14 cellular contexts compared by ENCODE assay signal in the genomic region with DNA sequence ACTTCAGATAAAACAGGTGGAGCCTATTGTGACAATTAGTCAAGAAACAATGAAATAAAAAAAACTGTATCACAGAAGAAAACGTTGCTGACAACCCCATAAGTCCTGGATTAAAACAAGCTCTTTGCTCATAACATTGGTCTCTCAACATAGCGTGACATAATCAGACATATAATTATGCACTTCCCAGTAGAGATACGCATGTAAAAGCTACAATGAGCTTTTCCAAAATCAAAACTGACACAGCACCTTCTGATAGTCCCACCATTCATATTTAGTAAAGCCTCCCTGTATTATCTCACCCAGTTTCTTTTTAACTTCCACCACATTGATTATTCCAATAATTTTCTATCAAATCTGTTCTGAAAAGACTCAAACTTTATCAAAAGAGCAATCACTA.
DNase-seq lines count a peak whose midpoint lies in the region; TF ChIP-seq lines count a peak whose summit lies in the region.
"Had no signal": no experiment of that assay in that cellular context is flagged by ENCODE, and none has a peak within 500 bp of the region (broad histone marks: within the 10 kb centered on the region; RNA-seq: fewer than 3 reads in every experiment).

No MANE protein-coding gene starts in this region.

- H3K27ac ChIP-seq in dorsolateral prefrontal cortex = peak overlapping the region in 16 of 59 donors; percentile 0 to 99 (median 95)
- H3K27ac ChIP-seq in neural cell (ENCODE audit: low read length) = peak overlapping the region; percentile 88
- H3K27ac ChIP-seq: C4-2B had no signal

- H3K9me3 ChIP-seq in neural cell (ENCODE audit: low read length) = no peaks in the 10 kb centered on the region
- H3K9me3 ChIP-seq: BE2C had no signal

- TF ChIP-seq CTCF in dorsolateral prefrontal cortex (IDR thresholded peaks at IDR 0.05 in 54 of 56, conservative IDR thresholded peaks at IDR 0.05 in 2 of 56; ENCODE audit: low read depth in 1 of 56, partially characterized antibody in 56 of 56) (no peak), neural cell (IDR thresholded peaks at IDR 0.05; ENCODE audit: poor library complexity, severe bottlenecking) (no peak)

- intact Hi-C loops in dorsolateral prefrontal cortex (cut with DNase I) = loop anchor here (5.0 to 10.0 kb wide), 8 partner anchors 127 to 825 kb away; no protein-coding TSS in a partner anchor

- no peaks in the 10 kb centered on the region for H3K9me2 ChIP-seq in neural cell (ENCODE audit: insufficient read depth, low read length)

- H3K36me3 Mint-ChIP-seq in activated naive CD8-positive, alpha-beta T cell treated with anti-CD3 and anti-CD28 coated beads for 36 hours = no peaks in the 10 kb centered on the region
- H3K36me3 Mint-ChIP-seq: CD4-positive, alpha-beta memory T cell had no signal

- peak; percentile 19 for DNase-seq in ACHN
- DNase-seq in dorsolateral prefrontal cortex = no peak
- peak; percentile 67 for DNase-seq in superior temporal gyrus (ENCODE audit: extremely low spot score)
- DNase-seq in activated naive CD8-positive, alpha-beta T cell treated with anti-CD3 and anti-CD28 coated beads for 36 hours = no peak
- DNase-seq in mucosa of gallbladder (ENCODE audit: low spot score) = no peak
- DNase-seq in glomerular visceral epithelial cell (ENCODE audit: extremely low spot score) = no peak
- DNase-seq: BE2C; CD4-positive, alpha-beta memory T cell; DMS79; GOT3; H9; IMR-90 had no signal

- H4K20me1 ChIP-seq in neural cell (ENCODE audit: insufficient read depth) = no peaks in the 10 kb centered on the region

- peak overlapping the region; percentile 41 to 87 (median 71) for H3K4me3 ChIP-seq in dorsolateral prefrontal cortex
- peak overlapping the region; percentile 97 for H3K4me3 ChIP-seq in neural cell (ENCODE audit: low read length)

- H3K27ac Mint-ChIP-seq in activated naive CD8-positive, alpha-beta T cell treated with anti-CD3 and anti-CD28 coated beads for 36 hours = no peak overlapping the region
- H3K27ac Mint-ChIP-seq: CD4-positive, alpha-beta memory T cell; H9 had no signal

- no peak overlapping the region for H3K4me3 Mint-ChIP-seq in activated naive CD8-positive, alpha-beta T cell treated with anti-CD3 and anti-CD28 coated beads for 36 hours
- H3K4me3 Mint-ChIP-seq: CD4-positive, alpha-beta memory T cell had no signal

- H3K9ac ChIP-seq in neural cell (ENCODE audit: low read length) = no peak overlapping the region

- H3F3A ChIP-seq in neural cell (ENCODE audit: insufficient read depth, low read length, poor library complexity, severe bottlenecking) = peaks cover 3% of the 10 kb centered on the region

- no peak overlapping the region for H2AFZ ChIP-seq in neural cell (ENCODE audit: low read depth, low read length)

- H3K27me3 ChIP-seq in dorsolateral prefrontal cortex (peaks cover 0 to 9% (median 0%) of the 10 kb centered on the region in 45 donors), neural cell (ENCODE audit: insufficient read depth, low read depth, low read length) (no peaks in the 10 kb centered on the region)

- H3K27me3 Mint-ChIP-seq in activated naive CD8-positive, alpha-beta T cell treated with anti-CD3 and anti-CD28 coated beads for 36 hours = peaks cover 48% of the 10 kb centered on the region

- in situ Hi-C loops in ACHN (cut with HindIII; ENCODE audit: low pct_ligation_motif_present, low pct_unique_long_range_greater_than_20kb, low sequenced_read_pairs) = no loop called here

- H3K79me2 ChIP-seq in neural cell (replicated peaks; ENCODE audit: insufficient read depth, low read length) = peaks cover 40% of the 10 kb centered on the region

- TF ChIP-seq RAD21 in neural cell (conservative IDR thresholded peaks at IDR 0.05) = no peak

- H3K9me3 Mint-ChIP-seq in activated naive CD8-positive, alpha-beta T cell treated with anti-CD3 and anti-CD28 coated beads for 36 hours = no peaks in the 10 kb centered on the region
- H3K9me3 Mint-ChIP-seq: H9 had no signal

- H3K4me1 Mint-ChIP-seq in activated naive CD8-positive, alpha-beta T cell treated with anti-CD3 and anti-CD28 coated beads for 36 hours = no peaks in the 10 kb centered on the region

- peak overlapping the region; percentile 87 for H3K4me2 ChIP-seq in neural cell (ENCODE audit: low read length)

- no peak for TF ChIP-seq EP300 in neural cell (conservative IDR thresholded peaks at IDR 0.05; ENCODE audit: poor library complexity, severe bottlenecking)

- no peaks in the 10 kb centered on the region for H3K36me3 ChIP-seq in neural cell (ENCODE audit: insufficient read depth, low read length)
- H3K36me3 ChIP-seq: BE2C had no signal

TF ChIP-seq in neural cell, 6 proteins besides CTCF, POLR2A, EP300 and RAD21:
- TF ChIP-seq, protein P1, sequence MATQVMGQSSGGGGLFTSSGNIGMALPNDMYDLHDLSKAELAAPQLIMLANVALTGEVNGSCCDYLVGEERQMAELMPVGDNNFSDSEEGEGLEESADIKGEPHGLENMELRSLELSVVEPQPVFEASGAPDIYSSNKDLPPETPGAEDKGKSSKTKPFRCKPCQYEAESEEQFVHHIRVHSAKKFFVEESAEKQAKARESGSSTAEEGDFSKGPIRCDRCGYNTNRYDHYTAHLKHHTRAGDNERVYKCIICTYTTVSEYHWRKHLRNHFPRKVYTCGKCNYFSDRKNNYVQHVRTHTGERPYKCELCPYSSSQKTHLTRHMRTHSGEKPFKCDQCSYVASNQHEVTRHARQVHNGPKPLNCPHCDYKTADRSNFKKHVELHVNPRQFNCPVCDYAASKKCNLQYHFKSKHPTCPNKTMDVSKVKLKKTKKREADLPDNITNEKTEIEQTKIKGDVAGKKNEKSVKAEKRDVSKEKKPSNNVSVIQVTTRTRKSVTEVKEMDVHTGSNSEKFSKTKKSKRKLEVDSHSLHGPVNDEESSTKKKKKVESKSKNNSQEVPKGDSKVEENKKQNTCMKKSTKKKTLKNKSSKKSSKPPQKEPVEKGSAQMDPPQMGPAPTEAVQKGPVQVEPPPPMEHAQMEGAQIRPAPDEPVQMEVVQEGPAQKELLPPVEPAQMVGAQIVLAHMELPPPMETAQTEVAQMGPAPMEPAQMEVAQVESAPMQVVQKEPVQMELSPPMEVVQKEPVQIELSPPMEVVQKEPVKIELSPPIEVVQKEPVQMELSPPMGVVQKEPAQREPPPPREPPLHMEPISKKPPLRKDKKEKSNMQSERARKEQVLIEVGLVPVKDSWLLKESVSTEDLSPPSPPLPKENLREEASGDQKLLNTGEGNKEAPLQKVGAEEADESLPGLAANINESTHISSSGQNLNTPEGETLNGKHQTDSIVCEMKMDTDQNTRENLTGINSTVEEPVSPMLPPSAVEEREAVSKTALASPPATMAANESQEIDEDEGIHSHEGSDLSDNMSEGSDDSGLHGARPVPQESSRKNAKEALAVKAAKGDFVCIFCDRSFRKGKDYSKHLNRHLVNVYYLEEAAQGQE (IDR thresholded peaks at IDR 0.05; ENCODE audit: borderline replicate concordance) = no peak
- no peak for TF ChIP-seq POLR2AphosphoS5 (IDR thresholded peaks at IDR 0.05)

Comparison
In these comparisons a context has a peak if more than half of its experiments do, and no peak if none do; other contexts are left out.
1. DNase-seq: peak in ACHN (single experiment) and superior temporal gyrus (single experiment); none in dorsolateral prefrontal cortex (0 of 10), activated naive CD8-positive, alpha-beta T cell treated with anti-CD3 and anti-CD28 coated beads for 36 hours (single experiment), mucosa of gallbladder (single experiment) and glomerular visceral epithelial cell (single experiment).